1 cellular context compared by ENCODE assay signal in genomic region chr1:92831762-92832536, GRCh38.
TF ChIP-seq lines count a peak whose summit lies in the region.

TSS of gene RPL5 (plus strand) at chr1:92832040. CDS start at chr1:92832115, 75 bp downstream.

TF ChIP-seq in HepG2, 621 proteins besides CTCF, POLR2A, EP300 and RAD21 (continued from another document and continues in another):
- TF ChIP-seq ZNF512B (CRISPR knock-in tag; IDR thresholded peaks at IDR 0.05; ENCODE audit: borderline replicate concordance) = no peak
- TF ChIP-seq IRF1 (CRISPR knock-in tag; IDR thresholded peaks at IDR 0.05; ENCODE audit: low read depth) = no peak
- TF ChIP-seq ZNF558 (CRISPR knock-in tag; IDR thresholded peaks at IDR 0.05; ENCODE audit: borderline replicate concordance) = peak; percentile 94; the same call in 1 of the 2 replicates
- TF ChIP-seq ZBTB10 (CRISPR knock-in tag; IDR thresholded peaks at IDR 0.05; ENCODE audit: borderline replicate concordance) = peak; percentile 70; the same call in 1 of the 2 replicates
- peak; percentile 100 for TF ChIP-seq RBFOX2 (IDR thresholded peaks at IDR 0.05; ENCODE audit: low read depth, low read length)
- no peak for TF ChIP-seq ZNF720 (CRISPR knock-in tag; IDR thresholded peaks at IDR 0.05)
- TF ChIP-seq CCDC6 (CRISPR knock-in tag; IDR thresholded peaks at IDR 0.05) = peak; percentile 93
- TF ChIP-seq ZNF598 (CRISPR knock-in tag; IDR thresholded peaks at IDR 0.05; ENCODE audit: borderline replicate concordance) = no peak; the same call in 1 of the 2 replicates
- no peak for TF ChIP-seq SETDB1 (CRISPR knock-in tag; IDR thresholded peaks at IDR 0.05; ENCODE audit: borderline replicate concordance)
- peak; percentile 83; the same call in 1 of the 2 replicates for TF ChIP-seq ZBTB8A (CRISPR knock-in tag; IDR thresholded peaks at IDR 0.05; ENCODE audit: borderline replicate concordance, low read depth)
- TF ChIP-seq SAFB2 (CRISPR knock-in tag; IDR thresholded peaks at IDR 0.05; ENCODE audit: borderline replicate concordance, low read depth) = no peak; the same call in 1 of the 2 replicates
- TF ChIP-seq ZNF724P (CRISPR knock-in tag; IDR thresholded peaks at IDR 0.05; ENCODE audit: borderline replicate concordance) = peak; percentile 70; the same call in 1 of the 2 replicates
- TF ChIP-seq ZNF329 (CRISPR knock-in tag; IDR thresholded peaks at IDR 0.05; ENCODE audit: low read depth) = peak; percentile 91
- TF ChIP-seq ZNF761 (CRISPR knock-in tag; conservative IDR thresholded peaks at IDR 0.05) = peak; percentile 52; the same call in 1 of the 2 replicates
- peak; percentile 82; the same call in 1 of the 2 replicates for TF ChIP-seq ZKSCAN8 (CRISPR knock-in tag; IDR thresholded peaks at IDR 0.05; ENCODE audit: borderline replicate concordance)
- TF ChIP-seq RAD51 (IDR thresholded peaks at IDR 0.05; ENCODE audit: borderline replicate concordance) = no peak
- no peak for TF ChIP-seq HNRNPUL1 (IDR thresholded peaks at IDR 0.05; ENCODE audit: low read depth, low read length)
- no peak for TF ChIP-seq ZNF414 (CRISPR knock-in tag; IDR thresholded peaks at IDR 0.05)
- peak; percentile 97; the same call in 1 of the 2 replicates for TF ChIP-seq ZNF350 (CRISPR knock-in tag; IDR thresholded peaks at IDR 0.05; ENCODE audit: borderline replicate concordance, low read depth)
- peak; percentile 96 for TF ChIP-seq BCL3 (CRISPR knock-in tag; IDR thresholded peaks at IDR 0.05)
- TF ChIP-seq U2AF1 (optimal IDR thresholded peaks at IDR 0.05; ENCODE audit: low read depth, low read length) = peak; percentile 99
- no peak for TF ChIP-seq SRSF4 (IDR thresholded peaks at IDR 0.05; ENCODE audit: low read depth, low read length, poor library complexity, severe bottlenecking)
- peak; percentile 76 for TF ChIP-seq FOXA3 (CRISPR knock-in tag; IDR thresholded peaks at IDR 0.05)
- TF ChIP-seq ZNF589 (CRISPR knock-in tag; conservative IDR thresholded peaks at IDR 0.05) = peak; percentile 96
- TF ChIP-seq ATM (IDR thresholded peaks at IDR 0.05; ENCODE audit: borderline replicate concordance) = no peak
- TF ChIP-seq ZNF503 (CRISPR knock-in tag; IDR thresholded peaks at IDR 0.05) = peak; percentile 76
- no peak; the same call in 1 of the 2 replicates for TF ChIP-seq AKAP8 (CRISPR knock-in tag; IDR thresholded peaks at IDR 0.05)
- peak; percentile 25 for TF ChIP-seq STAG1 (CRISPR knock-in tag; IDR thresholded peaks at IDR 0.05)
- TF ChIP-seq DZIP1 (CRISPR knock-in tag; IDR thresholded peaks at IDR 0.05) = no peak
- no peak; the same call in 1 of the 2 replicates for TF ChIP-seq ETS1 (CRISPR knock-in tag; IDR thresholded peaks at IDR 0.05)
- TF ChIP-seq ZNF747 (CRISPR knock-in tag; IDR thresholded peaks at IDR 0.05; ENCODE audit: borderline replicate concordance) = no peak; the same call in 1 of the 2 replicates
- peak; percentile 41; the same call in 1 of the 2 replicates for TF ChIP-seq TIGD3 (CRISPR knock-in tag; IDR thresholded peaks at IDR 0.05; ENCODE audit: borderline replicate concordance)
- TF ChIP-seq SATB2 (CRISPR knock-in tag; IDR thresholded peaks at IDR 0.05) = no peak; the same call in 1 of the 2 replicates
- TF ChIP-seq U2AF2 (IDR thresholded peaks at IDR 0.05; ENCODE audit: low read depth, low read length) = peak; percentile 23; the same call in 1 of the 2 replicates
- TF ChIP-seq MAFG (CRISPR knock-in tag; IDR thresholded peaks at IDR 0.05) = no peak
- TF ChIP-seq ZNF354B (CRISPR knock-in tag; IDR thresholded peaks at IDR 0.05) = no peak
- TF ChIP-seq ZNF30 (CRISPR knock-in tag; IDR thresholded peaks at IDR 0.05) = no peak
- TF ChIP-seq NFYB (CRISPR knock-in tag; IDR thresholded peaks at IDR 0.05) = 0 out of 2 replicates have a peak, but pooled peaks have one; percentile 14
- TF ChIP-seq ZNF484 (CRISPR knock-in tag; IDR thresholded peaks at IDR 0.05; ENCODE audit: borderline replicate concordance, low read depth) = peak; percentile 76; the same call in 1 of the 2 replicates
- TF ChIP-seq IKZF4 (CRISPR knock-in tag; IDR thresholded peaks at IDR 0.05; ENCODE audit: borderline replicate concordance, low read depth, not compliant biosample characterization) = peak; percentile 88
- no peak for TF ChIP-seq NR1H2 (CRISPR knock-in tag; IDR thresholded peaks at IDR 0.05; ENCODE audit: borderline replicate concordance, low read depth)
- TF ChIP-seq ZBTB44 (CRISPR knock-in tag; IDR thresholded peaks at IDR 0.05) = peak; percentile 88
